1 cellular context compared by ENCODE assay signal in genomic region chr1:186082235-186082937, GRCh38.
TF ChIP-seq lines count a peak whose summit lies in the region.

No MANE protein-coding gene starts in this region.

TF ChIP-seq in K562, 482 proteins besides CTCF, POLR2A, EP300 and RAD21 (continued from another document and continues in another):
- TF ChIP-seq ZBTB2 (IDR thresholded peaks at IDR 0.05) (no peak), LARP7 (IDR thresholded peaks at IDR 0.05) (no peak), USF2 (CRISPR knock-in tag; IDR thresholded peaks at IDR 0.05) (peak; percentile 80), ZNF324 (CRISPR knock-in tag; IDR thresholded peaks at IDR 0.05) (no peak), POLR3G (IDR thresholded peaks at IDR 0.05; ENCODE audit: extremely low read depth, insufficient read length, insufficient replicate concordance) (no peak), NFXL1 (CRISPR knock-in tag; IDR thresholded peaks at IDR 0.05) (no peak), NELFE (IDR thresholded peaks at IDR 0.05; ENCODE audit: insufficient read depth, insufficient read length) (no peak), KDM1A (IDR thresholded peaks at IDR 0.05) (peak; percentile 62 to 70; a peak in 3 of 4 replicates), SMARCC2 (IDR thresholded peaks at IDR 0.05; ENCODE audit: low read depth) (no peak), SIN3A (IDR thresholded peaks at IDR 0.05; ENCODE audit: borderline replicate concordance in 2 of 2, control insufficient read depth in 1 of 2, low read depth in 2 of 2, low read length in 2 of 2) (no peak), ZNF408 (CRISPR knock-in tag; IDR thresholded peaks at IDR 0.05; ENCODE audit: low read depth) (no peak), MEIS2 (IDR thresholded peaks at IDR 0.05; ENCODE audit: partially characterized antibody) (peak; percentile 86), MCM3 (IDR thresholded peaks at IDR 0.05) (no peak), HDAC2 (IDR thresholded peaks at IDR 0.05) (peak; percentile 60), NR4A1 (CRISPR knock-in tag; IDR thresholded peaks at IDR 0.05) (no peak), NR4A1 (tag; IDR thresholded peaks at IDR 0.05) (no peak), HNRNPUL1 (IDR thresholded peaks at IDR 0.05; ENCODE audit: low read length) (no peak), FIP1L1 (IDR thresholded peaks at IDR 0.05; ENCODE audit: low read depth, low read length, poor library complexity, severe bottlenecking) (no peak), DDX20 (tag; IDR thresholded peaks at IDR 0.05; ENCODE audit: low read depth) (no peak), KHSRP (IDR thresholded peaks at IDR 0.05) (no peak), CTBP1 (IDR thresholded peaks at IDR 0.05; ENCODE audit: borderline replicate concordance) (peak; percentile 32; the same call in 1 of the 2 replicates), CBX1 (IDR thresholded peaks at IDR 0.05; ENCODE audit: low read depth) (peak; percentile 65; the same call in 1 of the 2 replicates), HOMEZ (CRISPR knock-in tag; IDR thresholded peaks at IDR 0.05) (no peak), SREBF1 (IDR thresholded peaks at IDR 0.05; ENCODE audit: borderline replicate concordance, low read depth, low read length) (no peak; the same call in 1 of the 2 replicates), MCM7 (IDR thresholded peaks at IDR 0.05) (no peak), TGIF2 (CRISPR knock-in tag; IDR thresholded peaks at IDR 0.05) (no peak), MTA3 (IDR thresholded peaks at IDR 0.05; ENCODE audit: borderline replicate concordance) (peak; percentile 60; the same call in 1 of the 2 replicates), POLR2AphosphoS5 (IDR thresholded peaks at IDR 0.05; ENCODE audit: control insufficient read depth, insufficient read depth, low read depth, low read length) (peak; percentile 79), SOX6 (IDR thresholded peaks at IDR 0.05) (peak; percentile 93), ZNF165 (CRISPR knock-in tag; IDR thresholded peaks at IDR 0.05; ENCODE audit: borderline replicate concordance) (no peak), SMARCB1 (IDR thresholded peaks at IDR 0.05; ENCODE audit: insufficient read length, low read depth) (no peak), RBM22 (IDR thresholded peaks at IDR 0.05; ENCODE audit: low read depth, low read length, poor library complexity, severe bottlenecking) (no peak), PML (IDR thresholded peaks at IDR 0.05; ENCODE audit: low read length) (0 out of 2 replicates have a peak, but pooled peaks have one; percentile 60), ZNF766 (CRISPR knock-in tag; conservative IDR thresholded peaks at IDR 0.05) (no peak; the same call in 1 of the 2 replicates), ZBTB9 (CRISPR knock-in tag; IDR thresholded peaks at IDR 0.05) (peak; percentile 80; the same call in 1 of the 2 replicates), NEUROD1 (IDR thresholded peaks at IDR 0.05; ENCODE audit: borderline replicate concordance, low read depth, low read length, partially characterized antibody) (no peak)
- TF ChIP-seq, protein P1, sequence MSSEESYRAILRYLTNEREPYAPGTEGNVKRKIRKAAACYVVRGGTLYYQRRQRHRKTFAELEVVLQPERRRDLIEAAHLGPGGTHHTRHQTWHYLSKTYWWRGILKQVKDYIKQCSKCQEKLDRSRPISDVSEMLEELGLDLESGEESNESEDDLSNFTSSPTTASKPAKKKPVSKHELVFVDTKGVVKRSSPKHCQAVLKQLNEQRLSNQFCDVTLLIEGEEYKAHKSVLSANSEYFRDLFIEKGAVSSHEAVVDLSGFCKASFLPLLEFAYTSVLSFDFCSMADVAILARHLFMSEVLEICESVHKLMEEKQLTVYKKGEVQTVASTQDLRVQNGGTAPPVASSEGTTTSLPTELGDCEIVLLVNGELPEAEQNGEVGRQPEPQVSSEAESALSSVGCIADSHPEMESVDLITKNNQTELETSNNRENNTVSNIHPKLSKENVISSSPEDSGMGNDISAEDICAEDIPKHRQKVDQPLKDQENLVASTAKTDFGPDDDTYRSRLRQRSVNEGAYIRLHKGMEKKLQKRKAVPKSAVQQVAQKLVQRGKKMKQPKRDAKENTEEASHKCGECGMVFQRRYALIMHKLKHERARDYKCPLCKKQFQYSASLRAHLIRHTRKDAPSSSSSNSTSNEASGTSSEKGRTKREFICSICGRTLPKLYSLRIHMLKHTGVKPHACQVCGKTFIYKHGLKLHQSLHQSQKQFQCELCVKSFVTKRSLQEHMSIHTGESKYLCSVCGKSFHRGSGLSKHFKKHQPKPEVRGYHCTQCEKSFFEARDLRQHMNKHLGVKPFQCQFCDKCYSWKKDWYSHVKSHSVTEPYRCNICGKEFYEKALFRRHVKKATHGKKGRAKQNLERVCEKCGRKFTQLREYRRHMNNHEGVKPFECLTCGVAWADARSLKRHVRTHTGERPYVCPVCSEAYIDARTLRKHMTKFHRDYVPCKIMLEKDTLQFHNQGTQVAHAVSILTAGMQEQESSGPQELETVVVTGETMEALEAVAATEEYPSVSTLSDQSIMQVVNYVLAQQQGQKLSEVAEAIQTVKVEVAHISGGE (CRISPR knock-in tag; IDR thresholded peaks at IDR 0.05), result no peak
- TF ChIP-seq, protein P2, sequence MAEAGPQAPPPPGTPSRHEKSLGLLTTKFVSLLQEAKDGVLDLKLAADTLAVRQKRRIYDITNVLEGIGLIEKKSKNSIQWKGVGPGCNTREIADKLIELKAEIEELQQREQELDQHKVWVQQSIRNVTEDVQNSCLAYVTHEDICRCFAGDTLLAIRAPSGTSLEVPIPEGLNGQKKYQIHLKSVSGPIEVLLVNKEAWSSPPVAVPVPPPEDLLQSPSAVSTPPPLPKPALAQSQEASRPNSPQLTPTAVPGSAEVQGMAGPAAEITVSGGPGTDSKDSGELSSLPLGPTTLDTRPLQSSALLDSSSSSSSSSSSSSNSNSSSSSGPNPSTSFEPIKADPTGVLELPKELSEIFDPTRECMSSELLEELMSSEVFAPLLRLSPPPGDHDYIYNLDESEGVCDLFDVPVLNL (CRISPR knock-in tag; IDR thresholded peaks at IDR 0.05; ENCODE audit: low read depth), result no peak
- TF ChIP-seq, protein P3, sequence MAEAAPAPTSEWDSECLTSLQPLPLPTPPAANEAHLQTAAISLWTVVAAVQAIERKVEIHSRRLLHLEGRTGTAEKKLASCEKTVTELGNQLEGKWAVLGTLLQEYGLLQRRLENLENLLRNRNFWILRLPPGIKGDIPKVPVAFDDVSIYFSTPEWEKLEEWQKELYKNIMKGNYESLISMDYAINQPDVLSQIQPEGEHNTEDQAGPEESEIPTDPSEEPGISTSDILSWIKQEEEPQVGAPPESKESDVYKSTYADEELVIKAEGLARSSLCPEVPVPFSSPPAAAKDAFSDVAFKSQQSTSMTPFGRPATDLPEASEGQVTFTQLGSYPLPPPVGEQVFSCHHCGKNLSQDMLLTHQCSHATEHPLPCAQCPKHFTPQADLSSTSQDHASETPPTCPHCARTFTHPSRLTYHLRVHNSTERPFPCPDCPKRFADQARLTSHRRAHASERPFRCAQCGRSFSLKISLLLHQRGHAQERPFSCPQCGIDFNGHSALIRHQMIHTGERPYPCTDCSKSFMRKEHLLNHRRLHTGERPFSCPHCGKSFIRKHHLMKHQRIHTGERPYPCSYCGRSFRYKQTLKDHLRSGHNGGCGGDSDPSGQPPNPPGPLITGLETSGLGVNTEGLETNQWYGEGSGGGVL (CRISPR knock-in tag; IDR thresholded peaks at IDR 0.05), result no peak
- TF ChIP-seq, protein P4, sequence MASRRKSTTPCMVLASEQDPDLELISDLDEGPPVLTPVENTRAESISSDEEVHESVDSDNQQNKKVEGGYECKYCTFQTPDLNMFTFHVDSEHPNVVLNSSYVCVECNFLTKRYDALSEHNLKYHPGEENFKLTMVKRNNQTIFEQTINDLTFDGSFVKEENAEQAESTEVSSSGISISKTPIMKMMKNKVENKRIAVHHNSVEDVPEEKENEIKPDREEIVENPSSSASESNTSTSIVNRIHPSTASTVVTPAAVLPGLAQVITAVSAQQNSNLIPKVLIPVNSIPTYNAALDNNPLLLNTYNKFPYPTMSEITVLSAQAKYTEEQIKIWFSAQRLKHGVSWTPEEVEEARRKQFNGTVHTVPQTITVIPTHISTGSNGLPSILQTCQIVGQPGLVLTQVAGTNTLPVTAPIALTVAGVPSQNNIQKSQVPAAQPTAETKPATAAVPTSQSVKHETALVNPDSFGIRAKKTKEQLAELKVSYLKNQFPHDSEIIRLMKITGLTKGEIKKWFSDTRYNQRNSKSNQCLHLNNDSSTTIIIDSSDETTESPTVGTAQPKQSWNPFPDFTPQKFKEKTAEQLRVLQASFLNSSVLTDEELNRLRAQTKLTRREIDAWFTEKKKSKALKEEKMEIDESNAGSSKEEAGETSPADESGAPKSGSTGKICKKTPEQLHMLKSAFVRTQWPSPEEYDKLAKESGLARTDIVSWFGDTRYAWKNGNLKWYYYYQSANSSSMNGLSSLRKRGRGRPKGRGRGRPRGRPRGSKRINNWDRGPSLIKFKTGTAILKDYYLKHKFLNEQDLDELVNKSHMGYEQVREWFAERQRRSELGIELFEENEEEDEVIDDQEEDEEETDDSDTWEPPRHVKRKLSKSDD (conservative IDR thresholded peaks at IDR 0.05; ENCODE audit: low read length), result no peak
- TF ChIP-seq, protein P5, sequence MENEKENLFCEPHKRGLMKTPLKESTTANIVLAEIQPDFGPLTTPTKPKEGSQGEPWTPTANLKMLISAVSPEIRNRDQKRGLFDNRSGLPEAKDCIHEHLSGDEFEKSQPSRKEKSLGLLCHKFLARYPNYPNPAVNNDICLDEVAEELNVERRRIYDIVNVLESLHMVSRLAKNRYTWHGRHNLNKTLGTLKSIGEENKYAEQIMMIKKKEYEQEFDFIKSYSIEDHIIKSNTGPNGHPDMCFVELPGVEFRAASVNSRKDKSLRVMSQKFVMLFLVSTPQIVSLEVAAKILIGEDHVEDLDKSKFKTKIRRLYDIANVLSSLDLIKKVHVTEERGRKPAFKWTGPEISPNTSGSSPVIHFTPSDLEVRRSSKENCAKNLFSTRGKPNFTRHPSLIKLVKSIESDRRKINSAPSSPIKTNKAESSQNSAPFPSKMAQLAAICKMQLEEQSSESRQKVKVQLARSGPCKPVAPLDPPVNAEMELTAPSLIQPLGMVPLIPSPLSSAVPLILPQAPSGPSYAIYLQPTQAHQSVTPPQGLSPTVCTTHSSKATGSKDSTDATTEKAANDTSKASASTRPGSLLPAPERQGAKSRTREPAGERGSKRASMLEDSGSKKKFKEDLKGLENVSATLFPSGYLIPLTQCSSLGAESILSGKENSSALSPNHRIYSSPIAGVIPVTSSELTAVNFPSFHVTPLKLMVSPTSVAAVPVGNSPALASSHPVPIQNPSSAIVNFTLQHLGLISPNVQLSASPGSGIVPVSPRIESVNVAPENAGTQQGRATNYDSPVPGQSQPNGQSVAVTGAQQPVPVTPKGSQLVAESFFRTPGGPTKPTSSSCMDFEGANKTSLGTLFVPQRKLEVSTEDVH (IDR thresholded peaks at IDR 0.05; ENCODE audit: low read depth, partially characterized antibody), result peak; percentile 56
- TF ChIP-seq, protein P6, sequence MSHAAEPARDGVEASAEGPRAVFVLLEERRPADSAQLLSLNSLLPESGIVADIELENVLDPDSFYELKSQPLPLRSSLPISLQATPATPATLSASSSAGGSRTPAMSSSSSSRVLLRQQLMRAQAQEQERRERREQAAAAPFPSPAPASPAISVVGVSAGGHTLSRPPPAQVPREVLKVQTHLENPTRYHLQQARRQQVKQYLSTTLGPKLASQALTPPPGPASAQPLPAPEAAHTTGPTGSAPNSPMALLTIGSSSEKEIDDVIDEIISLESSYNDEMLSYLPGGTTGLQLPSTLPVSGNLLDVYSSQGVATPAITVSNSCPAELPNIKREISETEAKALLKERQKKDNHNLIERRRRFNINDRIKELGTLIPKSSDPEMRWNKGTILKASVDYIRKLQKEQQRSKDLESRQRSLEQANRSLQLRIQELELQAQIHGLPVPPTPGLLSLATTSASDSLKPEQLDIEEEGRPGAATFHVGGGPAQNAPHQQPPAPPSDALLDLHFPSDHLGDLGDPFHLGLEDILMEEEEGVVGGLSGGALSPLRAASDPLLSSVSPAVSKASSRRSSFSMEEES (CRISPR knock-in tag; IDR thresholded peaks at IDR 0.05), result peak; percentile 84
- TF ChIP-seq, protein P7, sequence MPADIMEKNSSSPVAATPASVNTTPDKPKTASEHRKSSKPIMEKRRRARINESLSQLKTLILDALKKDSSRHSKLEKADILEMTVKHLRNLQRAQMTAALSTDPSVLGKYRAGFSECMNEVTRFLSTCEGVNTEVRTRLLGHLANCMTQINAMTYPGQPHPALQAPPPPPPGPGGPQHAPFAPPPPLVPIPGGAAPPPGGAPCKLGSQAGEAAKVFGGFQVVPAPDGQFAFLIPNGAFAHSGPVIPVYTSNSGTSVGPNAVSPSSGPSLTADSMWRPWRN (IDR thresholded peaks at IDR 0.05; ENCODE audit: low read depth), result peak; percentile 63; the same call in 1 of the 2 replicates
